Comparison of ENCODE assay signal across 33 cellular contexts in the genomic region with DNA sequence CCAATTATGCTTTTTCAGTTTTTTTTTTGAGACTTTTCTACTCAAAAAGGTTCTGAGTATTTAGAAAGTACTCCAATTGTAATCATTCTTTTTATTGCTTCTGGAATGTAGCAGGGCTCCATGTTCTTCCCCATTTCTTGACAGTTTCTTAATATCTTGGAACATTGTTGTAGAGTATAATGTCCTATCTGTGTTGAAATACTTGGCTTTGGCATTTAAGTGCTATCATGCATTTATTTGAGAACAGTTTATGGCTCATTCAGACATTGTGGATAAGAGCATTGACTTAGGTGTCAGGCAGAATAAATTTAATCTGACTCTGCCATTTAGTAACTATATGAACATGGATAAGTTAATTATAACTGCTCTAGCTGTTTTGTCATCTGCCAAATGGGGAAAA. TPM values are rescaled to one million over a fixed set of nuclear protein-coding genes. Genes with fewer than 3 reads are reported as not detected.
DNase-seq lines count a peak whose midpoint lies in the region; ATAC-seq, FAIRE-seq and TF ChIP-seq lines count a peak whose summit lies in the region.
"Had no signal": no experiment of that assay in that cellular context is flagged by ENCODE, and none has a peak within 500 bp of the region (broad histone marks: within the 10 kb centered on the region; RNA-seq: fewer than 3 reads in every experiment).

No MANE protein-coding gene starts in this region.

- H3K79me2 ChIP-seq in SK-N-SH (ENCODE audit: insufficient read depth) = peaks cover 76% of the 10 kb centered on the region

- POLR2A ChIA-PET in SK-N-SH (lab: Yijun Ruan, JAX) = no interaction called here

- H3K27me3 ChIP-seq in body of pancreas (no peaks in the 10 kb centered on the region), gastroesophageal sphincter (no peaks in the 10 kb centered on the region), SK-N-SH (ENCODE audit: insufficient read depth) (no peaks in the 10 kb centered on the region)
- H3K27me3 ChIP-seq: BLaER1 treated with 17β-estradiol and CSF1 and Interleukin-3, amounts not matched to agents 10 nM and 100 nM had no signal

- H3K4me2 ChIP-seq in SK-N-SH = no peak overlapping the region
- H3K4me2 ChIP-seq: BLaER1 treated with 17β-estradiol and CSF1 and Interleukin-3, amounts not matched to agents 10 nM and 100 nM; PC-9 had no signal

- no peak for DNase-seq in GM19239 (ENCODE audit: insufficient read length, low spot score)
- no peak for DNase-seq in body of pancreas
- DNase-seq in sciatic nerve (ENCODE audit: low spot score) = no peak
- DNase-seq in SK-N-SH = no peak
- DNase-seq in RCC 7860 (ENCODE audit: low spot score) = no peak
- no peak for DNase-seq in nephron progenitor cell
- DNase-seq in DMS153 treated with DMSO at 0.1 percent for 48 hours (lab: John Stamatoyannopoulos, UW; ENCODE audit: unreplicated experiment) = no peak
- DNase-seq: activated CD4-positive, alpha-beta T cell treated with anti-CD3 and anti-CD28 coated beads for 4 hours; activated CD8-positive, alpha-beta memory T cell treated with anti-CD3 and anti-CD28 coated beads for 24 hours; aorta; DMS53; effector CD8-positive, alpha-beta T cell; erythroblast; Kasumi-1; MV-4-11; naive B cell; NCI-H1436 treated with DMSO at 0.1 percent for 48 hours; NCI-H226; NCI-H526 treated with DMSO at 0.1 percent for 48 hours; PC-9; SHP77; stimulated activated CD4-positive, alpha-beta T cell treated with anti-CD3 and anti-CD28 coated beads, Interleukin-15, amount 100 ng/mL, for 24 hours; SW 1271; T-helper 9 cell; trophoblast cell had no signal

- H3K4me1 ChIP-seq in body of pancreas = peaks cover 56% of the 10 kb centered on the region
- peaks cover 4 to 67% (median 15%) of the 10 kb centered on the region in 3 donors for H3K4me1 ChIP-seq in gastroesophageal sphincter
- no peaks in the 10 kb centered on the region; a peak in 2 of 4 replicates for H3K4me1 ChIP-seq in SK-N-SH (ENCODE audit: control insufficient read depth in 1 of 2, insufficient read depth in 2 of 2, low read depth in 1 of 2, low read length in 1 of 2)
- H3K4me1 ChIP-seq: HAP-1 had no signal

- no peaks in the 10 kb centered on the region for H4K20me1 ChIP-seq in SK-N-SH (ENCODE audit: insufficient read depth)

- H3K9me3 Mint-ChIP-seq in nephron progenitor cell = peaks cover 54% of the 10 kb centered on the region

- H3K9me2 ChIP-seq in SK-N-SH = no peaks in the 10 kb centered on the region

- H3K4me3 ChIP-seq in body of pancreas = no peak overlapping the region
- H3K4me3 ChIP-seq in gastroesophageal sphincter = no peak overlapping the region
- H3K4me3 ChIP-seq in SK-N-SH (ENCODE audit: low read depth in 2 of 2, low read length in 1 of 2) = no peak overlapping the region
- H3K4me3 ChIP-seq: BLaER1 treated with 17β-estradiol and CSF1 and Interleukin-3, amounts not matched to agents 10 nM and 100 nM; coronary artery; HAP-1; PC-9 had no signal

- CTCF ChIA-PET in SK-N-SH (lab: Yijun Ruan, JAX) = interaction anchor here (0.6 kb wide), 1 partner anchor 45 kb away, joined by 3 read pairs; no protein-coding TSS in a partner anchor

- H3K27ac ChIP-seq in body of pancreas = no peak overlapping the region
- peak overlapping the region in 1 of 4 donors; percentile 24 for H3K27ac ChIP-seq in gastroesophageal sphincter
- no peak overlapping the region for H3K27ac ChIP-seq in SK-N-SH (ENCODE audit: low read depth in 2 of 2, low read length in 1 of 2)
- H3K27ac ChIP-seq: BLaER1 treated with 17β-estradiol and CSF1 and Interleukin-3, amounts not matched to agents 10 nM and 100 nM; coronary artery; PC-9; VCaP had no signal

- H3K27me3 Mint-ChIP-seq in nephron progenitor cell (ENCODE audit: low read depth, poor library complexity) = no peaks in the 10 kb centered on the region
- H3K27me3 Mint-ChIP-seq: naive B cell had no signal

- H3K36me3 ChIP-seq in body of pancreas (replicated peaks in 1 of 2; ENCODE audit: insufficient read depth in 1 of 2, low read depth in 2 of 2) = no peaks in the 10 kb centered on the region
- H3K36me3 ChIP-seq in gastroesophageal sphincter = peaks cover 0 to 15% of the 10 kb centered on the region in 2 donors
- no peaks in the 10 kb centered on the region for H3K36me3 ChIP-seq in SK-N-SH (replicated peaks in 1 of 2; ENCODE audit: control insufficient read depth in 1 of 2, insufficient read depth in 2 of 2, low read length in 1 of 2)
- H3K36me3 ChIP-seq: HAP-1 had no signal

- TF ChIP-seq RAD21 in SK-N-SH (IDR thresholded peaks at IDR 0.05; ENCODE audit: low read length) = no peak

- no peak for TF ChIP-seq EP300 in gastroesophageal sphincter (IDR thresholded peaks at IDR 0.05)
- no peak for TF ChIP-seq EP300 in SK-N-SH (IDR thresholded peaks at IDR 0.05; ENCODE audit: borderline replicate concordance in 1 of 2, low read depth in 1 of 2, low read length in 1 of 2)

- ATAC-seq in body of pancreas (peak; percentile 42), gastroesophageal sphincter (peak; percentile 68), sciatic nerve (peak; percentile 86)
- ATAC-seq: activated naive CD4-positive, alpha-beta T cell treated with anti-CD3 and anti-CD28 coated beads, Interleukin-2, amount 50 U/mL, for 72 hours; stimulated activated effector memory CD8-positive, alpha-beta T cell treated with anti-CD3 and anti-CD28 coated beads, Interleukin-12 subunit alpha, Interleukin-12 subunit beta, amount 100 ng/mL, for 72 hours had no signal

- peak; percentile 44 for FAIRE-seq in GM19239 (lab: Jason Lieb, UNC)
- FAIRE-seq in RCC 7860 (lab: Jason Lieb, UNC) = no peak

- H3K9me3 ChIP-seq in body of pancreas (no peaks in the 10 kb centered on the region), gastroesophageal sphincter (peaks cover 0 to 8% (median 0%) of the 10 kb centered on the region in 3 donors), SK-N-SH (no peaks in the 10 kb centered on the region; the same call in 1 of the 2 replicates)
- H3K9me3 ChIP-seq: HAP-1 had no signal

- H3F3A ChIP-seq in SK-N-SH (replicated peaks; ENCODE audit: insufficient read depth) = peaks cover 6% of the 10 kb centered on the region

- TF ChIP-seq POLR2A in body of pancreas (IDR thresholded peaks at IDR 0.05) (no peak), gastroesophageal sphincter (IDR thresholded peaks at IDR 0.05) (no peak)

- peaks cover 87% of the 10 kb centered on the region for H3K36me3 Mint-ChIP-seq in nephron progenitor cell (ENCODE audit: low read depth)

- no peak for TF ChIP-seq CTCF in body of pancreas (IDR thresholded peaks at IDR 0.05)
- TF ChIP-seq CTCF in gastroesophageal sphincter (IDR thresholded peaks at IDR 0.05) = no peak
- TF ChIP-seq CTCF in SK-N-SH (IDR thresholded peaks at IDR 0.05) = no peak
- no peak for TF ChIP-seq CTCF in nephron progenitor cell (IDR thresholded peaks at IDR 0.05)

- intact Hi-C loops in body of pancreas (cut with DNase I) (no loop called here), sciatic nerve (cut with DNase I) (no loop called here)

- H3K4me3 Mint-ChIP-seq in nephron progenitor cell = no peak overlapping the region
- H3K4me3 Mint-ChIP-seq: mesothelial cell of epicardium; naive B cell; stimulated activated effector memory CD8-positive, alpha-beta T cell treated with anti-CD3 and anti-CD28 coated beads, Interleukin-12 subunit alpha, Interleukin-12 subunit beta, amount 100 ng/mL, for 72 hours had no signal

- peaks cover 14% of the 10 kb centered on the region for H3K4me1 Mint-ChIP-seq in nephron progenitor cell

- no peak overlapping the region for H3K27ac Mint-ChIP-seq in nephron progenitor cell
- H3K27ac Mint-ChIP-seq: mesothelial cell of epicardium; stimulated activated effector memory CD8-positive, alpha-beta T cell treated with anti-CD3 and anti-CD28 coated beads, Interleukin-12 subunit alpha, Interleukin-12 subunit beta, amount 100 ng/mL, for 72 hours had no signal

- no peak overlapping the region for H2AFZ ChIP-seq in SK-N-SH (ENCODE audit: low read depth)
- H2AFZ ChIP-seq: PC-9 had no signal

- H3K9ac ChIP-seq in SK-N-SH = no peak overlapping the region
- H3K9ac ChIP-seq: BLaER1 treated with 17β-estradiol and CSF1 and Interleukin-3, amounts not matched to agents 10 nM and 100 nM had no signal

TF ChIP-seq in SK-N-SH, 30 proteins besides CTCF, POLR2A, EP300 and RAD21:
- no peak for TF ChIP-seq MXI1 (IDR thresholded peaks at IDR 0.05; ENCODE audit: low read depth, low read length)
- TF ChIP-seq, protein P1, sequence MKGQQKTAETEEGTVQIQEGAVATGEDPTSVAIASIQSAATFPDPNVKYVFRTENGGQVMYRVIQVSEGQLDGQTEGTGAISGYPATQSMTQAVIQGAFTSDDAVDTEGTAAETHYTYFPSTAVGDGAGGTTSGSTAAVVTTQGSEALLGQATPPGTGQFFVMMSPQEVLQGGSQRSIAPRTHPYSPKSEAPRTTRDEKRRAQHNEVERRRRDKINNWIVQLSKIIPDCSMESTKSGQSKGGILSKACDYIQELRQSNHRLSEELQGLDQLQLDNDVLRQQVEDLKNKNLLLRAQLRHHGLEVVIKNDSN (IDR thresholded peaks at IDR 0.05; ENCODE audit: borderline replicate concordance, low read depth) = no peak
- TF ChIP-seq, protein P2, sequence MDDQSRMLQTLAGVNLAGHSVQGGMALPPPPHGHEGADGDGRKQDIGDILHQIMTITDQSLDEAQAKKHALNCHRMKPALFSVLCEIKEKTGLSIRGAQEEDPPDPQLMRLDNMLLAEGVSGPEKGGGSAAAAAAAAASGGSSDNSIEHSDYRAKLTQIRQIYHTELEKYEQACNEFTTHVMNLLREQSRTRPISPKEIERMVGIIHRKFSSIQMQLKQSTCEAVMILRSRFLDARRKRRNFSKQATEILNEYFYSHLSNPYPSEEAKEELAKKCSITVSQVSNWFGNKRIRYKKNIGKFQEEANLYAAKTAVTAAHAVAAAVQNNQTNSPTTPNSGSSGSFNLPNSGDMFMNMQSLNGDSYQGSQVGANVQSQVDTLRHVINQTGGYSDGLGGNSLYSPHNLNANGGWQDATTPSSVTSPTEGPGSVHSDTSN (IDR thresholded peaks at IDR 0.05) = no peak
- no peak for TF ChIP-seq RXRA (IDR thresholded peaks at IDR 0.05; ENCODE audit: borderline replicate concordance, low read depth)
- TF ChIP-seq NFIC (IDR thresholded peaks at IDR 0.05; ENCODE audit: borderline replicate concordance) = no peak
- no peak for TF ChIP-seq TAF1 (IDR thresholded peaks at IDR 0.05; ENCODE audit: borderline replicate concordance, low read depth, low read length)
- TF ChIP-seq JUND (IDR thresholded peaks at IDR 0.05) = no peak
TF ChIP-seq in SK-N-SH: peak in this region for 0.

RNA-seq across cellular contexts. Expression of a gene that starts 28.3 kb away (rescaled TPM):
- total RNA-seq in body of pancreas (10 to 100 TPM; 16.8 to 20.5 TPM), gastroesophageal sphincter (10 to 100 TPM; 26.6 to 37.9 (median 33.4) TPM), sciatic nerve (79.3 TPM)
- 17.1 and 19.5 TPM in 2 replicates for polyA plus RNA-seq in SK-N-SH (2012; rRNA removed)
- polyA plus RNA-seq in SK-N-SH (2012; cell fraction: cytosol; rRNA removed) = 21.4 and 22.3 TPM in 2 replicates
- 9.5 and 17.3 TPM in 2 replicates for polyA plus RNA-seq in SK-N-SH (2012; cell fraction: nucleus; rRNA removed)
